Comparison of ENCODE assay signal across 1 cellular context in genomic region chr11:5620606-5621521, GRCh38.
A peak's percentile ranks its signal among the peaks of the same experiment; 100 is the strongest.
TF ChIP-seq lines count a peak whose summit lies in the region.

No MANE protein-coding gene starts in this region.

TF ChIP-seq in HepG2, 621 proteins besides CTCF, POLR2A, EP300 and RAD21:
- TF ChIP-seq HOXA3 (CRISPR knock-in tag; IDR thresholded peaks at IDR 0.05): no peak
- TF ChIP-seq TGIF2 (CRISPR knock-in tag; IDR thresholded peaks at IDR 0.05): no peak
- no peak for TF ChIP-seq SOX6 (IDR thresholded peaks at IDR 0.05)
- TF ChIP-seq SOX6 (CRISPR knock-in tag; IDR thresholded peaks at IDR 0.05): no peak
- TF ChIP-seq SOX5 (CRISPR knock-in tag; IDR thresholded peaks at IDR 0.05; ENCODE audit: borderline replicate concordance): no peak
- peak; percentile 82 for TF ChIP-seq ZNF7 (CRISPR knock-in tag; IDR thresholded peaks at IDR 0.05)
- TF ChIP-seq ZNF225 (CRISPR knock-in tag; IDR thresholded peaks at IDR 0.05): no peak
- TF ChIP-seq NFKB2 (CRISPR knock-in tag; IDR thresholded peaks at IDR 0.05; ENCODE audit: borderline replicate concordance): no peak
- peak; percentile 50 for TF ChIP-seq RARA (CRISPR knock-in tag; IDR thresholded peaks at IDR 0.05)
- no peak for TF ChIP-seq MEIS1 (CRISPR knock-in tag; IDR thresholded peaks at IDR 0.05; ENCODE audit: borderline replicate concordance)
- TF ChIP-seq, protein P1, sequence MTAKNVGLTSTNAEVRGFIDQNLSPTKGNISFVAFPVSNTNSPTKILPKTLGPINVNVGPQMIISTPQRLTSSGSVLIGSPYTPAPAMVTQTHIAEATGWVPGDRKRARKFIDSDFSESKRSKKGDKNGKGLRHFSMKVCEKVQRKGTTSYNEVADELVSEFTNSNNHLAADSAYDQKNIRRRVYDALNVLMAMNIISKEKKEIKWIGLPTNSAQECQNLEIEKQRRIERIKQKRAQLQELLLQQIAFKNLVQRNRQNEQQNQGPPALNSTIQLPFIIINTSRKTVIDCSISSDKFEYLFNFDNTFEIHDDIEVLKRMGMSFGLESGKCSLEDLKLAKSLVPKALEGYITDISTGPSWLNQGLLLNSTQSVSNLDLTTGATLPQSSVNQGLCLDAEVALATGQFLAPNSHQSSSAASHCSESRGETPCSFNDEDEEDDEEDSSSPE (CRISPR knock-in tag; IDR thresholded peaks at IDR 0.05): no peak
- no peak for TF ChIP-seq ZBTB1 (CRISPR knock-in tag; IDR thresholded peaks at IDR 0.05; ENCODE audit: borderline replicate concordance)
- TF ChIP-seq FOXA1 (IDR thresholded peaks at IDR 0.05): no peak
- TF ChIP-seq FOXA1 (CRISPR knock-in tag; IDR thresholded peaks at IDR 0.05): peak; percentile 84
- no peak for TF ChIP-seq KDM5B (CRISPR knock-in tag; IDR thresholded peaks at IDR 0.05; ENCODE audit: borderline replicate concordance)
- TF ChIP-seq ZNF205 (CRISPR knock-in tag; IDR thresholded peaks at IDR 0.05): peak; percentile 96
- peak; percentile 43; the same call in 1 of the 2 replicates for TF ChIP-seq TFAP4 (IDR thresholded peaks at IDR 0.05; ENCODE audit: borderline replicate concordance, low read depth)
- no peak for TF ChIP-seq ZNF337 (CRISPR knock-in tag; IDR thresholded peaks at IDR 0.05; ENCODE audit: borderline replicate concordance, low read depth)
- no peak for TF ChIP-seq PTBP1 (IDR thresholded peaks at IDR 0.05; ENCODE audit: low read depth, low read length, poor library complexity, severe bottlenecking)
- TF ChIP-seq SP5 (CRISPR knock-in tag; IDR thresholded peaks at IDR 0.05; ENCODE audit: borderline replicate concordance, low read depth): no peak
- no peak for TF ChIP-seq ZNF256 (CRISPR knock-in tag; conservative IDR thresholded peaks at IDR 0.05)
- TF ChIP-seq FOXP1 (IDR thresholded peaks at IDR 0.05): no peak
- TF ChIP-seq FOXP1 (CRISPR knock-in tag; IDR thresholded peaks at IDR 0.05): peak; percentile 25; the same call in 1 of the 2 replicates
- no peak for TF ChIP-seq GRHL1 (CRISPR knock-in tag; conservative IDR thresholded peaks at IDR 0.05)
- TF ChIP-seq FOXA3 (CRISPR knock-in tag; IDR thresholded peaks at IDR 0.05): peak; percentile 84
- no peak for TF ChIP-seq PCBP2 (optimal IDR thresholded peaks at IDR 0.05; ENCODE audit: low read depth, low read length, poor library complexity, severe bottlenecking)
- TF ChIP-seq, protein P2, sequence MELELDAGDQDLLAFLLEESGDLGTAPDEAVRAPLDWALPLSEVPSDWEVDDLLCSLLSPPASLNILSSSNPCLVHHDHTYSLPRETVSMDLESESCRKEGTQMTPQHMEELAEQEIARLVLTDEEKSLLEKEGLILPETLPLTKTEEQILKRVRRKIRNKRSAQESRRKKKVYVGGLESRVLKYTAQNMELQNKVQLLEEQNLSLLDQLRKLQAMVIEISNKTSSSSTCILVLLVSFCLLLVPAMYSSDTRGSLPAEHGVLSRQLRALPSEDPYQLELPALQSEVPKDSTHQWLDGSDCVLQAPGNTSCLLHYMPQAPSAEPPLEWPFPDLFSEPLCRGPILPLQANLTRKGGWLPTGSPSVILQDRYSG (CRISPR knock-in tag; IDR thresholded peaks at IDR 0.05): no peak
- TF ChIP-seq NCOA2 (CRISPR knock-in tag; IDR thresholded peaks at IDR 0.05): no peak
- TF ChIP-seq, protein P3, sequence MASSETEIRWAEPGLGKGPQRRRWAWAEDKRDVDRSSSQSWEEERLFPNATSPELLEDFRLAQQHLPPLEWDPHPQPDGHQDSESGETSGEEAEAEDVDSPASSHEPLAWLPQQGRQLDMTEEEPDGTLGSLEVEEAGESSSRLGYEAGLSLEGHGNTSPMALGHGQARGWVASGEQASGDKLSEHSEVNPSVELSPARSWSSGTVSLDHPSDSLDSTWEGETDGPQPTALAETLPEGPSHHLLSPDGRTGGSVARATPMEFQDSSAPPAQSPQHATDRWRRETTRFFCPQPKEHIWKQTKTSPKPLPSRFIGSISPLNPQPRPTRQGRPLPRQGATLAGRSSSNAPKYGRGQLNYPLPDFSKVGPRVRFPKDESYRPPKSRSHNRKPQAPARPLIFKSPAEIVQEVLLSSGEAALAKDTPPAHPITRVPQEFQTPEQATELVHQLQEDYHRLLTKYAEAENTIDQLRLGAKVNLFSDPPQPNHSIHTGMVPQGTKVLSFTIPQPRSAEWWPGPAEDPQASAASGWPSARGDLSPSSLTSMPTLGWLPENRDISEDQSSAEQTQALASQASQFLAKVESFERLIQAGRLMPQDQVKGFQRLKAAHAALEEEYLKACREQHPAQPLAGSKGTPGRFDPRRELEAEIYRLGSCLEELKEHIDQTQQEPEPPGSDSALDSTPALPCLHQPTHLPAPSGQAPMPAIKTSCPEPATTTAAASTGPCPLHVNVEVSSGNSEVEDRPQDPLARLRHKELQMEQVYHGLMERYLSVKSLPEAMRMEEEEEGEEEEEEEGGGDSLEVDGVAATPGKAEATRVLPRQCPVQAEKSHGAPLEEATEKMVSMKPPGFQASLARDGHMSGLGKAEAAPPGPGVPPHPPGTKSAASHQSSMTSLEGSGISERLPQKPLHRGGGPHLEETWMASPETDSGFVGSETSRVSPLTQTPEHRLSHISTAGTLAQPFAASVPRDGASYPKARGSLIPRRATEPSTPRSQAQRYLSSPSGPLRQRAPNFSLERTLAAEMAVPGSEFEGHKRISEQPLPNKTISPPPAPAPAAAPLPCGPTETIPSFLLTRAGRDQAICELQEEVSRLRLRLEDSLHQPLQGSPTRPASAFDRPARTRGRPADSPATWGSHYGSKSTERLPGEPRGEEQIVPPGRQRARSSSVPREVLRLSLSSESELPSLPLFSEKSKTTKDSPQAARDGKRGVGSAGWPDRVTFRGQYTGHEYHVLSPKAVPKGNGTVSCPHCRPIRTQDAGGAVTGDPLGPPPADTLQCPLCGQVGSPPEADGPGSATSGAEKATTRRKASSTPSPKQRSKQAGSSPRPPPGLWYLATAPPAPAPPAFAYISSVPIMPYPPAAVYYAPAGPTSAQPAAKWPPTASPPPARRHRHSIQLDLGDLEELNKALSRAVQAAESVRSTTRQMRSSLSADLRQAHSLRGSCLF (CRISPR knock-in tag; IDR thresholded peaks at IDR 0.05; ENCODE audit: borderline replicate concordance): no peak
- no peak for TF ChIP-seq ZUFSP (CRISPR knock-in tag; IDR thresholded peaks at IDR 0.05; ENCODE audit: borderline replicate concordance)
